In genomic region chr14:93954900-93955891, GRCh38 we compare ENCODE assay signal across 8 cellular contexts. TPM values are rescaled to one million over a fixed set of nuclear protein-coding genes. Genes with fewer than 3 reads are reported as not detected.
DNase-seq lines count a peak whose midpoint lies in the region.

No MANE protein-coding gene starts in this region.

- peak overlapping the region; percentile 94 for H3K27ac Mint-ChIP-seq in activated naive CD4-positive, alpha-beta T cell treated with anti-CD3 and anti-CD28 coated beads, Interleukin-2, amount 10 ng/mL, durations not matched to agents 7 days and 5 days

- no peak overlapping the region for H4K12ac ChIP-seq in trophoblast cell (ENCODE audit: low read depth, low read length)

- H2AK5ac ChIP-seq in trophoblast cell (ENCODE audit: low read length): no peak overlapping the region

- CTCF ChIA-PET in activated naive CD4-positive, alpha-beta T cell treated with anti-CD3 and anti-CD28 coated beads, Interleukin-2, amount 10 ng/mL, durations not matched to agents 7 days and 5 days (lab: Charles Lee): interaction anchor here (2.3 to 10.3 kb wide), 3 partner anchors 15 to 46 kb away, joined by 8 to 181 read pairs (median 87); partner anchors contain the start of gene ASB2

- peak overlapping the region; percentile 10 for H3K4me3 ChIP-seq in trophoblast cell (ENCODE audit: low read depth, low read length)

- no peak overlapping the region for H4K91ac ChIP-seq in trophoblast cell (ENCODE audit: low read depth, low read length)

- no peak overlapping the region for H2AFZ ChIP-seq in trophoblast cell (ENCODE audit: insufficient read depth, low read length, poor library complexity)

- no peak overlapping the region for H3K14ac ChIP-seq in trophoblast cell (ENCODE audit: low read length)

- H3K9me3 ChIP-seq in trophoblast cell (ENCODE audit: insufficient read depth, low read depth, low read length): no peaks in the 10 kb centered on the region

- H3K23ac ChIP-seq in trophoblast cell (ENCODE audit: low read length): no peak overlapping the region

- H2BK5ac ChIP-seq in trophoblast cell (ENCODE audit: low read depth, low read length, poor library complexity): no peak overlapping the region

- H3K9ac ChIP-seq in trophoblast cell (ENCODE audit: low read length): no peak overlapping the region

- H3K27ac ChIP-seq in trophoblast cell (ENCODE audit: low read depth, low read length): no peak overlapping the region

- H2BK120ac ChIP-seq in trophoblast cell (ENCODE audit: insufficient read depth, low read length, poor library complexity): no peak overlapping the region

- DNase-seq in AML-193 (lab: John Stamatoyannopoulos, UW): peak; percentile 86 to 87
- peak; percentile 73 for DNase-seq in GM19238 (ENCODE audit: insufficient read length, low spot score)
- DNase-seq in Kasumi-1 (lab: John Stamatoyannopoulos, UW): peak; percentile 91 to 92
- DNase-seq in activated naive CD4-positive, alpha-beta T cell treated with anti-CD3 and anti-CD28 coated beads, Interleukin-2, amount 10 ng/mL, durations not matched to agents 7 days and 5 days: peak; percentile 64
- peak in 1 of 2 donors; percentile 18 for DNase-seq in trophoblast cell
- DNase-seq in kidney glomerular epithelial cell (lab: John Stamatoyannopoulos, UW): no peak
- DNase-seq in NCI-H1092 (lab: John Stamatoyannopoulos, UW): no peak
- no peak for DNase-seq in NCI-H187 treated with DMSO at 0.1 percent for 48 hours (lab: John Stamatoyannopoulos, UW)

- H3K79me2 ChIP-seq in trophoblast cell (ENCODE audit: control insufficient read depth, insufficient read depth, low read length, poor library complexity): no peaks in the 10 kb centered on the region

- H3K4me1 Mint-ChIP-seq in activated naive CD4-positive, alpha-beta T cell treated with anti-CD3 and anti-CD28 coated beads, Interleukin-2, amount 10 ng/mL, durations not matched to agents 7 days and 5 days: peaks cover 89% of the 10 kb centered on the region

- no peak overlapping the region for H2BK12ac ChIP-seq in trophoblast cell (ENCODE audit: low read length)

- no peak overlapping the region for H3K4ac ChIP-seq in trophoblast cell (ENCODE audit: low read depth, low read length)

- H3K9me3 Mint-ChIP-seq in activated naive CD4-positive, alpha-beta T cell treated with anti-CD3 and anti-CD28 coated beads, Interleukin-2, amount 10 ng/mL, durations not matched to agents 7 days and 5 days: no peaks in the 10 kb centered on the region

- H3K4me1 ChIP-seq in trophoblast cell (ENCODE audit: control insufficient read depth in 1 of 2, insufficient read depth in 2 of 2, low read length in 2 of 2): peaks cover 13 to 28% of the 10 kb centered on the region in 2 experiments

- no peak overlapping the region for H3K18ac ChIP-seq in trophoblast cell (ENCODE audit: low read length)

- peak overlapping the region; percentile 63 for H3K4me3 Mint-ChIP-seq in activated naive CD4-positive, alpha-beta T cell treated with anti-CD3 and anti-CD28 coated beads, Interleukin-2, amount 10 ng/mL, durations not matched to agents 7 days and 5 days

- H3K36me3 ChIP-seq in trophoblast cell (ENCODE audit: control insufficient read depth in 1 of 2, insufficient read depth in 2 of 2, low read length in 2 of 2): no peaks in the 10 kb centered on the region

- no peaks in the 10 kb centered on the region for H3K27me3 ChIP-seq in trophoblast cell (ENCODE audit: insufficient read depth, low read length)

- H3K4me2 ChIP-seq in trophoblast cell (ENCODE audit: low read length): no peak overlapping the region

- no peak overlapping the region for H4K8ac ChIP-seq in trophoblast cell (ENCODE audit: low read depth, low read length)

- peaks cover 6% of the 10 kb centered on the region for H3K79me1 ChIP-seq in trophoblast cell (ENCODE audit: low read length)

- H3K36me3 Mint-ChIP-seq in activated naive CD4-positive, alpha-beta T cell treated with anti-CD3 and anti-CD28 coated beads, Interleukin-2, amount 10 ng/mL, durations not matched to agents 7 days and 5 days: peaks cover 54% of the 10 kb centered on the region

- peaks cover 4% of the 10 kb centered on the region for H3K27me3 Mint-ChIP-seq in activated naive CD4-positive, alpha-beta T cell treated with anti-CD3 and anti-CD28 coated beads, Interleukin-2, amount 10 ng/mL, durations not matched to agents 7 days and 5 days

- no CpG with 5 or more reads among the region's 21 CpGs for WGBS in trophoblast cell (ENCODE audit: extremely low coverage, insufficient coverage, insufficient read length)

RNA-seq across cellular contexts. Expression of gene ASB2, which starts 21.2 kb away (rescaled TPM):
- 0.83 and 1.3 TPM in 2 replicates for polyA plus RNA-seq in trophoblast cell (2013)

RNA-seq across cellular contexts. Expression of gene FAM181A, which starts 28.1 kb away (rescaled TPM):
- polyA plus RNA-seq in trophoblast cell (2013): 0.04 TPM in 1 of 2 replicates, not detected in the other

RNA-seq across cellular contexts. Expression of gene CCDC197, which starts 41.9 kb away (rescaled TPM):
- polyA plus RNA-seq in trophoblast cell (2013): 0.03 TPM in 1 of 2 replicates, not detected in the other

Comparison
In these comparisons a context has a peak if more than half of its experiments do, and no peak if none do; other contexts are left out.
1. DNase-seq: peak in AML-193 (2 of 2), GM19238 (single experiment), Kasumi-1 (2 of 2) and activated naive CD4-positive, alpha-beta T cell treated with anti-CD3 and anti-CD28 coated beads, Interleukin-2, amount 10 ng/mL, durations not matched to agents 7 days and 5 days (single experiment); none in kidney glomerular epithelial cell (single experiment), NCI-H1092 (single experiment) and NCI-H187 treated with DMSO at 0.1 percent for 48 hours (single experiment).